8 cellular contexts compared by ENCODE assay signal in genomic region chr6:27810768-27811298, GRCh38.
DNase-seq lines count a peak whose midpoint lies in the region; ATAC-seq and TF ChIP-seq lines count a peak whose summit lies in the region.

No MANE protein-coding gene starts in this region.

- DNase-seq in DND-41 (peak; percentile 73), NCI-H69 (lab: John Stamatoyannopoulos, UW) (peak; percentile 35), choroid plexus epithelial cell (ENCODE audit: low read depth) (no peak), cortex of kidney (lab: John Stamatoyannopoulos, UW) (no peak), NOMO-1 treated with DMSO at 0.1 percent for 48 hours (lab: John Stamatoyannopoulos, UW; ENCODE audit: unreplicated experiment) (no peak)
- DNase-seq in natural killer cell treated with Interleukin-12 subunit alpha and Interleukin-12 subunit beta and Interleukin-15 and Interleukin-18, amount 100 ng/mL, for 72 hours (ENCODE audit: low spot score), result no peak
- no peak for DNase-seq in stimulated activated CD8-positive, alpha-beta memory T cell treated with anti-CD3 and anti-CD28 coated beads, Interleukin-4, amount 100 ng/mL, for 48 hours

- peaks cover 7% of the 10 kb centered on the region; the same call in 1 of the 2 replicates for H3K36me3 ChIP-seq in DND-41 (ENCODE audit: insufficient read depth, low read length)

- peak overlapping the region; percentile 94 to 95 for H3K27ac Mint-ChIP-seq in natural killer cell treated with Interleukin-12 subunit alpha and Interleukin-12 subunit beta and Interleukin-15 and Interleukin-18, amount 100 ng/mL, for 72 hours

- peaks cover 4% of the 10 kb centered on the region for H4K20me1 ChIP-seq in DND-41 (ENCODE audit: insufficient read depth, low read length)

- peak overlapping the region; percentile 100 for H3K27ac ChIP-seq in DND-41 (ENCODE audit: low read length)

- peaks cover 40% of the 10 kb centered on the region for H3K79me2 ChIP-seq in DND-41 (ENCODE audit: insufficient read depth, low read length)

- no peak for TF ChIP-seq CTCF in DND-41 (IDR thresholded peaks at IDR 0.05; ENCODE audit: borderline replicate concordance, extremely low read depth, low read length, poor library complexity, severe bottlenecking)
- TF ChIP-seq CTCF in choroid plexus epithelial cell (conservative IDR thresholded peaks at IDR 0.05; ENCODE audit: low read depth, low read length), result no peak

- peaks cover 50 to 71% of the 10 kb centered on the region in 2 donors for H3K4me1 Mint-ChIP-seq in natural killer cell treated with Interleukin-12 subunit alpha and Interleukin-12 subunit beta and Interleukin-15 and Interleukin-18, amount 100 ng/mL, for 72 hours (ENCODE audit: low read depth in 2 of 2)

- no peaks in the 10 kb centered on the region for H3K27me3 ChIP-seq in DND-41 (ENCODE audit: insufficient read depth, low read length, poor library complexity)

- peak overlapping the region; percentile 94 for H3K9ac ChIP-seq in DND-41 (ENCODE audit: low read depth, low read length)

- H2AFZ ChIP-seq in DND-41 (ENCODE audit: low read depth, low read length), result no peak overlapping the region

- H3K4me2 ChIP-seq in DND-41 (ENCODE audit: insufficient read depth, low read length), result peak overlapping the region; percentile 69

- peaks cover 30% of the 10 kb centered on the region for H3K4me1 ChIP-seq in DND-41 (ENCODE audit: insufficient read depth, low read length)

- H3K27me3 Mint-ChIP-seq in natural killer cell treated with Interleukin-12 subunit alpha and Interleukin-12 subunit beta and Interleukin-15 and Interleukin-18, amount 100 ng/mL, for 72 hours, result no peaks in the 10 kb centered on the region

- peak overlapping the region; percentile 97 for H3K4me3 Mint-ChIP-seq in natural killer cell treated with Interleukin-12 subunit alpha and Interleukin-12 subunit beta and Interleukin-15 and Interleukin-18, amount 100 ng/mL, for 72 hours

- H3K9me3 Mint-ChIP-seq in natural killer cell treated with Interleukin-12 subunit alpha and Interleukin-12 subunit beta and Interleukin-15 and Interleukin-18, amount 100 ng/mL, for 72 hours, result no peaks in the 10 kb centered on the region

- H3K4me3 ChIP-seq in DND-41 (ENCODE audit: low read depth in 1 of 2, low read length in 2 of 2) (peak overlapping the region; percentile 65 to 89), choroid plexus epithelial cell (ENCODE audit: low read depth, low read length) (peak overlapping the region; percentile 74)

- no peaks in the 10 kb centered on the region for H3K36me3 Mint-ChIP-seq in natural killer cell treated with Interleukin-12 subunit alpha and Interleukin-12 subunit beta and Interleukin-15 and Interleukin-18, amount 100 ng/mL, for 72 hours

- peak; percentile 14 for ATAC-seq in DND-41 (ENCODE audit: insufficient read depth, low read depth)
- ATAC-seq in natural killer cell treated with Interleukin-12 subunit alpha and Interleukin-12 subunit beta and Interleukin-15 and Interleukin-18, amount 100 ng/mL, for 72 hours, result no peak
- ATAC-seq in GM21390 (IDR thresholded peaks at IDR 0.05; ENCODE audit: unreplicated experiment), result no peak

- no peaks in the 10 kb centered on the region for H3K9me3 ChIP-seq in DND-41 (ENCODE audit: insufficient read depth, low read length, severe bottlenecking)

Comparison
In these comparisons a context has a peak if more than half of its experiments do, and no peak if none do; other contexts are left out.
1. DNase-seq: peak in DND-41 (single experiment) and NCI-H69 (single experiment); none in choroid plexus epithelial cell (single experiment), natural killer cell treated with Interleukin-12 subunit alpha and Interleukin-12 subunit beta and Interleukin-15 and Interleukin-18, amount 100 ng/mL, for 72 hours (single experiment), stimulated activated CD8-positive, alpha-beta memory T cell treated with anti-CD3 and anti-CD28 coated beads, Interleukin-4, amount 100 ng/mL, for 48 hours (single experiment), cortex of kidney (single experiment) and NOMO-1 treated with DMSO at 0.1 percent for 48 hours (single experiment).